Comparison of ENCODE assay signal across 8 cellular contexts in the genomic region with DNA sequence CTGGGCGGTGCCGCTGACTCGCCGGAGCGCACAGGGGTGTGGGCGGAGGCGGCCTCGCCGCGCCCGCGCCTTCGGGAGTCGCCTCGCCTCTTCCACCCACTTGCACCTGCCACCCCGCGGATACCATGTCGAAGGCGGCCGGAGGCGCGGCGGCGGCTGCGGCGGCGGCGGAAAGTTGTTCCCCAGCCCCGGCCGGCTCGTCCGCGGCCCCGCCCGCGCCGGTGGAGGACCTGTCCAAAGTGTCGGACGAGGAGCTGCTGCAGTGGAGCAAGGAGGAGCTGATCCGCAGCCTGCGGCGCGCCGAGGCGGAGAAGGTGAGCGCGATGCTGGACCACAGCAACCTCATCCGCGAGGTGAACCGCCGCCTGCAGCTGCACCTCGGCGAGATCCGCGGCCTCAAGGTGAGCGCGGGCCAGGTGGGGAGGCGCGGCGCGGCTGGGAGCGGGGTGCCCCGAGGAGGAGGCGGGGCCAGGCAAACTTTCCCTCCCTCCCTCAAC. TPM values are rescaled to one million over a fixed set of nuclear protein-coding genes. Genes with fewer than 3 reads are reported as not detected.
DNase-seq lines count a peak whose midpoint lies in the region; ATAC-seq, FAIRE-seq and TF ChIP-seq lines count a peak whose summit lies in the region.
"Had no signal": no experiment of that assay in that cellular context is flagged by ENCODE, and none has a peak within 500 bp of the region (broad histone marks: within the 10 kb centered on the region; RNA-seq: fewer than 3 reads in every experiment).

No MANE protein-coding gene starts in this region.

- CTCF ChIA-PET in GM12878 (lab: Yijun Ruan, JAX) = interaction anchor here (1.4 to 2.5 kb wide), 11 partner anchors 12 to 1334 kb away, joined by 3 to 28 read pairs (median 6); no protein-coding TSS in a partner anchor

- H3K4me2 ChIP-seq in GM12878 (ENCODE audit: control insufficient read depth, insufficient read depth) = peak overlapping the region; percentile 25; the same call in 1 of the 2 replicates

- no peak overlapping the region for H3K27ac ChIP-seq in GM12878 (ENCODE audit: control insufficient read depth, insufficient read depth)
- peak overlapping the region in 2 of 4 donors; percentile 1 to 41 for H3K27ac ChIP-seq in transverse colon

- 4% methylated on average over 62 of the region's 64 CpGs for WGBS in GM12878 (ENCODE audit: insufficient coverage, insufficient replicate concordance, low lambda C conversion rate, missing lambda C conversion rate)
- WGBS in transverse colon (ENCODE audit: low coverage in 1 of 2), 2 donors = 2% methylated on average over 41 of the region's 64 CpGs; no CpG with 5 or more reads in 1 of the 2 donors

- H3K9ac ChIP-seq in GM12878 (ENCODE audit: control insufficient read depth, insufficient read depth, low read length) = no peak overlapping the region

- in situ Hi-C loops in GM12878 (cut with MboI) (loop anchor here (5.0 to 10.0 kb wide), 2 partner anchors 563 to 1320 kb away; no protein-coding TSS in a partner anchor), transverse colon (cut with MboI; ENCODE audit: low pct_ligation_motif_present in 1 of 4, low pct_unique_long_range_greater_than_20kb in 1 of 4, low sequenced_read_pairs in 3 of 4) (loop anchor here in 3 of 4 donors (10.0 to 25.0 kb wide), 3 partner anchors 553 to 1328 kb away; no protein-coding TSS in a partner anchor)

- TF ChIP-seq CTCF in GM12878 (IDR thresholded peaks at IDR 0.05 in 2 of 3, conservative IDR thresholded peaks at IDR 0.05 in 1 of 3; ENCODE audit: control insufficient read depth in 2 of 3, extremely low read depth in 1 of 3, insufficient read depth in 1 of 3, low read depth in 3 of 3, low read length in 3 of 3) (no peak), transverse colon (IDR thresholded peaks at IDR 0.05) (no peak)

- DNase-seq in GM12878 (ENCODE audit: low read depth, low spot score) (no peak), left colon (peak in 1 of 2 donors; percentile 15), transverse colon (no peak)
- DNase-seq in stimulated activated naive CD4-positive, alpha-beta T cell (lab: John Stamatoyannopoulos, UW) = no peak

- intact Hi-C loops in GM12878 (cut with micrococcal nuclease; ENCODE audit: unreplicated experiment) (loop anchor here (5.0 kb wide), 3 partner anchors 338 to 1333 kb away; no protein-coding TSS in a partner anchor), left colon (cut with DNase I, micrococcal nuclease) (no loop called here), transverse colon (cut with DNase I; ENCODE audit: low total_unique reads) (no loop called here)

- no peak for TF ChIP-seq EP300 in GM12878 (IDR thresholded peaks at IDR 0.05; ENCODE audit: borderline replicate concordance in 1 of 2, control insufficient read depth in 1 of 2, low read depth in 2 of 2, low read length in 2 of 2)
- no peak for TF ChIP-seq EP300 in transverse colon (IDR thresholded peaks at IDR 0.05; ENCODE audit: low read depth)

- H4K20me1 ChIP-seq in GM12878 (ENCODE audit: control insufficient read depth, insufficient read depth) = no peaks in the 10 kb centered on the region

- RAD21 ChIA-PET in GM12878 (lab: Charles Lee; ENCODE audit: unreplicated experiment) = interaction anchor here (0.6 to 1.4 kb wide), 2 partner anchors 23 to 1669 kb away, joined by 3 to 4 read pairs; no protein-coding TSS in a partner anchor

- H3K9me3 ChIP-seq in GM12878 (replicated peaks; ENCODE audit: control insufficient read depth, insufficient read depth, low read length) (no peaks in the 10 kb centered on the region), transverse colon (no peaks in the 10 kb centered on the region)

- TF ChIP-seq POLR2A in GM18505 (IDR thresholded peaks at IDR 0.05; ENCODE audit: borderline replicate concordance, extremely low read depth, insufficient read depth, insufficient read length) = no peak
- no peak for TF ChIP-seq POLR2A in GM12878 (IDR thresholded peaks at IDR 0.05; ENCODE audit: low read depth, low read length)
- no peak for TF ChIP-seq POLR2A in transverse colon (IDR thresholded peaks at IDR 0.05)

- SMC1A ChIA-PET in GM12878 (lab: Charles Lee; ENCODE audit: uncharacterized antibody, unreplicated experiment) = no interaction called here

- H3K4me3 ChIP-seq in GM12878 = no peak overlapping the region
- H3K4me3 ChIP-seq in transverse colon = peak overlapping the region; percentile 8 to 72 (median 40)

- H3K27me3 ChIP-seq in GM12878 (replicated peaks in 1 of 2; ENCODE audit: control insufficient read depth in 2 of 2, insufficient read depth in 2 of 2, low read length in 1 of 2) (peaks cover 6 to 7% of the 10 kb centered on the region in 2 experiments), transverse colon (peaks cover 71% of the 10 kb centered on the region)

- H3K36me3 ChIP-seq in GM12878 (ENCODE audit: control insufficient read depth in 2 of 2, insufficient read depth in 2 of 2, low read length in 1 of 2) = no peaks in the 10 kb centered on the region
- H3K36me3 ChIP-seq in transverse colon = no peaks in the 10 kb centered on the region

- POLR2A ChIA-PET in GM12878 (lab: Charles Lee) = no interaction called here

- no TSS peak for BruUV-seq in GM12878 (replicated peaks; lab: Mats Ljungman, UMichigan)

- H2AFZ ChIP-seq in GM12878 (ENCODE audit: control insufficient read depth, low read depth, low read length) = no peak overlapping the region

- TF ChIP-seq RAD21 in GM12878 (IDR thresholded peaks at IDR 0.05; ENCODE audit: insufficient read depth, low read depth, low read length) = no peak

- H3K4me1 ChIP-seq in GM12878 (ENCODE audit: control insufficient read depth, insufficient read depth, low read length) (no peaks in the 10 kb centered on the region), transverse colon (peaks cover 6 to 25% (median 20%) of the 10 kb centered on the region in 4 donors)

- no peaks in the 10 kb centered on the region for H3K79me2 ChIP-seq in GM12878 (ENCODE audit: control insufficient read depth, insufficient read depth, low read length)

- no peak for FAIRE-seq in GM12878 (lab: Jason Lieb, UNC)

- ATAC-seq in GM18505 (IDR thresholded peaks at IDR 0.05; ENCODE audit: unreplicated experiment) (peak; percentile 12), HG03159 (IDR thresholded peaks at IDR 0.05; ENCODE audit: unreplicated experiment) (peak; percentile 9), GM12878 (peak; percentile 11), left colon (peak; percentile 32), HG03457 (IDR thresholded peaks at IDR 0.05; ENCODE audit: unreplicated experiment) (no peak)

TF ChIP-seq in GM12878, 131 proteins besides CTCF, POLR2A, EP300 and RAD21:
- TF ChIP-seq SUZ12 (IDR thresholded peaks at IDR 0.05; ENCODE audit: unreplicated experiment) = peak; percentile 88
- TF ChIP-seq, protein P1, sequence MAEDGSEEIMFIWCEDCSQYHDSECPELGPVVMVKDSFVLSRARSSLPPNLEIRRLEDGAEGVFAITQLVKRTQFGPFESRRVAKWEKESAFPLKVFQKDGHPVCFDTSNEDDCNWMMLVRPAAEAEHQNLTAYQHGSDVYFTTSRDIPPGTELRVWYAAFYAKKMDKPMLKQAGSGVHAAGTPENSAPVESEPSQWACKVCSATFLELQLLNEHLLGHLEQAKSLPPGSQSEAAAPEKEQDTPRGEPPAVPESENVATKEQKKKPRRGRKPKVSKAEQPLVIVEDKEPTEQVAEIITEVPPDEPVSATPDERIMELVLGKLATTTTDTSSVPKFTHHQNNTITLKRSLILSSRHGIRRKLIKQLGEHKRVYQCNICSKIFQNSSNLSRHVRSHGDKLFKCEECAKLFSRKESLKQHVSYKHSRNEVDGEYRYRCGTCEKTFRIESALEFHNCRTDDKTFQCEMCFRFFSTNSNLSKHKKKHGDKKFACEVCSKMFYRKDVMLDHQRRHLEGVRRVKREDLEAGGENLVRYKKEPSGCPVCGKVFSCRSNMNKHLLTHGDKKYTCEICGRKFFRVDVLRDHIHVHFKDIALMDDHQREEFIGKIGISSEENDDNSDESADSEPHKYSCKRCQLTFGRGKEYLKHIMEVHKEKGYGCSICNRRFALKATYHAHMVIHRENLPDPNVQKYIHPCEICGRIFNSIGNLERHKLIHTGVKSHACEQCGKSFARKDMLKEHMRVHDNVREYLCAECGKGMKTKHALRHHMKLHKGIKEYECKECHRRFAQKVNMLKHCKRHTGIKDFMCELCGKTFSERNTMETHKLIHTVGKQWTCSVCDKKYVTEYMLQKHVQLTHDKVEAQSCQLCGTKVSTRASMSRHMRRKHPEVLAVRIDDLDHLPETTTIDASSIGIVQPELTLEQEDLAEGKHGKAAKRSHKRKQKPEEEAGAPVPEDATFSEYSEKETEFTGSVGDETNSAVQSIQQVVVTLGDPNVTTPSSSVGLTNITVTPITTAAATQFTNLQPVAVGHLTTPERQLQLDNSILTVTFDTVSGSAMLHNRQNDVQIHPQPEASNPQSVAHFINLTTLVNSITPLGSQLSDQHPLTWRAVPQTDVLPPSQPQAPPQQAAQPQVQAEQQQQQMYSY (CRISPR knock-in tag; IDR thresholded peaks at IDR 0.05) = no peak
- no peak for TF ChIP-seq TCF12 (IDR thresholded peaks at IDR 0.05; ENCODE audit: low read depth, low read length)

RNA-seq across cellular contexts. Expression of a gene that starts 0.8 kb away (rescaled TPM):
- 7.1 and 8.0 TPM in 2 replicates for total RNA-seq in GM12878 (2013; cell fraction: nucleolus; rRNA removed)
- total RNA-seq in GM12878 (2014; rRNA removed) (not detected in 2 replicates), GM12878 (2014; rRNA removed; fragmentation: Illumina TruSeq; extraction: Trizol) (not detected in 2 replicates), GM12878 (2021) (not detected in 2 replicates), left colon (under 1 TPM; 0.27 to 0.81 TPM), transverse colon (1 to 10 TPM in 2 of 4 donors, under 1 TPM in 2; 0.20 to 1.1 (median 0.92) TPM)
- not detected for polyA plus RNA-seq in GM12878 (2011; ENCODE audit: low read depth)
- polyA plus RNA-seq in GM12878 (2011; rRNA removed) (0.32 and 0.57 TPM in 2 replicates), GM12878 (2014; fragmentation: Illumina TruSeq; extraction: Trizol) (not detected in 2 replicates), GM12878 (2014; fragmentation: Nextera tagmentation; extraction: Ambion mirVana) (under 1 TPM; 0.02 to 0.04 TPM), GM12878 (2014; rRNA removed) (not detected in 2 replicates), GM12878 (2016; fragmentation: Nextera tagmentation; extraction: Ambion mirVana) (not detected)
- 0.37 and 0.53 TPM in 2 replicates for polyA plus RNA-seq in GM12878 (2011; cell fraction: cytosol; rRNA removed)
- polyA plus RNA-seq in GM12878 (2011; cell fraction: nucleus; rRNA removed) = 0.59 and 0.94 TPM in 2 replicates
- polyA plus RNA-seq in GM12878 (2012) = not detected in 2 replicates
- 0.66 and 1.0 TPM in 2 replicates for polyA minus RNA-seq in GM12878 (2011; rRNA and poly(A)+ RNA removed)
- polyA minus RNA-seq in GM12878 (2011; cell fraction: cytosol; rRNA and poly(A)+ RNA removed) = 0.40 and 0.83 TPM in 2 replicates
- polyA minus RNA-seq in GM12878 (2011; cell fraction: nucleus; rRNA and poly(A)+ RNA removed) = 0.97 and 3.3 TPM in 2 replicates
- total RNA-seq: mononuclear cell had no signal
